Comparison of ENCODE assay signal across 8 cellular contexts in the genomic region with DNA sequence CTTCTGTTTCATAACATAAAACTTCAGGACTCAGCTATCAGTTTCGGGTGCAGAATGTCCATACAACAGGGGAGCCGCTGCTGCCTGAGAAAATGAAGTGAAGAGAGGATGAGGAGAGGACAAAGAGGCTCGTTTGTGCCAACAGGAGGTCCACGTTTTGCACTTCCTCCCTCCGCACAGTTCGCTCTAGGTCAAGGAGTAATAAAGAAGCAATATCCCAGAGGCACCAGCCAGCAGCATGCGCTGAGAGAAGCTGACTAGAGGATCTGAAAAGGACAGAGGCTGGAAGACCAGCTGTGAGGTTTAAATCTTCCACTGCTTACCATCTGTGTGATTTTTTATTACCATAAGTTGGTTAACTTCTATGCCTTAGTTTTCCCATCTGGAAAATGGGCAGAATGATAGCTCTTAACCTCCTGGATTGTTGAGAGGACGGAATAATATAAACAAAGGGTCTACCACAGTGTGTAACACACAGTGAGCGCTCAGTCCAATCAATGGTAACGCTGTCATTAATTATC. TPM values are rescaled to one million over a fixed set of nuclear protein-coding genes. Genes with fewer than 3 reads are reported as not detected.
DNase-seq lines count a peak whose midpoint lies in the region; ATAC-seq and TF ChIP-seq lines count a peak whose summit lies in the region.

No MANE protein-coding gene starts in this region.

- no peak for TF ChIP-seq CTCF in IMR-90 (conservative IDR thresholded peaks at IDR 0.05; ENCODE audit: low read depth, low read length)

- H3K18ac ChIP-seq in IMR-90 (ENCODE audit: low read depth, low read length): no peak overlapping the region

- no peak overlapping the region for H2AK5ac ChIP-seq in IMR-90 (ENCODE audit: low read depth, low read length)

- POLR2A ChIA-PET in IMR-90 (lab: Charles Lee; ENCODE audit: unreplicated experiment): no interaction called here
- POLR2A ChIA-PET in naive thymus-derived CD4-positive, alpha-beta T cell (lab: Charles Lee): interaction anchor here (0.6 to 2.9 kb wide), 3 partner anchors 193 to 264 kb away, joined by 3 to 13 read pairs (median 11); partner anchors contain the start of genes VTI1A and ZDHHC6

- no peak for DNase-seq in IMR-90
- DNase-seq in central memory CD8-positive, alpha-beta T cell (ENCODE audit: low spot score in 2 of 2): no peak
- DNase-seq in naive thymus-derived CD4-positive, alpha-beta T cell: no peak
- DNase-seq in mesenteric fat pad (ENCODE audit: low spot score): no peak
- no peak for DNase-seq in ureter (ENCODE audit: low spot score)
- DNase-seq in NCI-H1436 (lab: John Stamatoyannopoulos, UW): no peak

- in situ Hi-C loops in IMR-90 (cut with MboI; ENCODE audit: low sequenced_read_pairs): loop anchor here (5.0 to 10.0 kb wide), 2 partner anchors 124 to 262 kb away; partner anchors contain the start of genes VTI1A and ZDHHC6

- peak overlapping the region; percentile 19 for H2AK9ac ChIP-seq in IMR-90 (replicated peaks; ENCODE audit: low read depth, low read length, poor library complexity)

- peaks cover 25% of the 10 kb centered on the region for H3K36me3 Mint-ChIP-seq in central memory CD8-positive, alpha-beta T cell (ENCODE audit: insufficient read depth)
- H3K36me3 Mint-ChIP-seq in naive thymus-derived CD4-positive, alpha-beta T cell: peaks cover 0 to 18% (median 10%) of the 10 kb centered on the region in 5 donors

- H3K4me1 ChIP-seq in BLaER1 treated with 17β-estradiol and CSF1 and Interleukin-3, amounts not matched to agents 10 nM and 100 nM: peaks cover 6 to 20% (median 16%) of the 10 kb centered on the region in 10 experiments
- 0 out of 2 replicates have a peak, but pooled peaks cover 3% of the 10 kb centered on the region for H3K4me1 ChIP-seq in IMR-90 (ENCODE audit: control insufficient read depth, insufficient read depth, low read length)
- peaks cover 7 to 8% of the 10 kb centered on the region in 2 donors for H3K4me1 ChIP-seq in naive thymus-derived CD4-positive, alpha-beta T cell (ENCODE audit: control insufficient read depth in 2 of 2, insufficient read depth in 2 of 2, low read length in 2 of 2)

- no peak overlapping the region for H2BK5ac ChIP-seq in IMR-90 (ENCODE audit: low read depth, low read length, poor library complexity, severe bottlenecking)

- no peaks in the 10 kb centered on the region for H3K27me3 ChIP-seq in BLaER1 treated with 17β-estradiol and CSF1 and Interleukin-3, amounts not matched to agents 10 nM and 100 nM
- H3K27me3 ChIP-seq in IMR-90 (ENCODE audit: control insufficient read depth, insufficient read depth, low read length): no peaks in the 10 kb centered on the region
- H3K27me3 ChIP-seq in naive thymus-derived CD4-positive, alpha-beta T cell (ENCODE audit: control insufficient read depth in 2 of 2, insufficient read depth in 2 of 2, low read length in 2 of 2): no peaks in the 10 kb centered on the region

- BruUV-seq in IMR-90 (replicated peaks; lab: Mats Ljungman, UMichigan): no TSS peak

- H3K14ac ChIP-seq in IMR-90 (replicated peaks; ENCODE audit: low read depth, low read length): peak overlapping the region; percentile 60; the same call in 1 of the 2 replicates

- peak overlapping the region in 10 of 11 experiments; percentile 74 to 82 (median 79); a peak in 21 of 22 replicates for H3K27ac ChIP-seq in BLaER1 treated with 17β-estradiol and CSF1 and Interleukin-3, amounts not matched to agents 10 nM and 100 nM
- no peak overlapping the region for H3K27ac ChIP-seq in IMR-90 (ENCODE audit: insufficient read depth, low read length)
- H3K27ac ChIP-seq in naive thymus-derived CD4-positive, alpha-beta T cell (ENCODE audit: low read depth, low read length): peak overlapping the region; percentile 75

- H3K9me3 ChIP-seq in BLaER1 treated with 17β-estradiol and CSF1 and Interleukin-3, amounts not matched to agents 10 nM and 100 nM (replicated peaks in 1 of 11): peaks cover 0 to 7% (median 0%) of the 10 kb centered on the region in 11 experiments; a peak in 6 of 22 replicates
- no peaks in the 10 kb centered on the region for H3K9me3 ChIP-seq in IMR-90 (ENCODE audit: control insufficient read depth, insufficient read depth, low read length)
- H3K9me3 ChIP-seq in naive thymus-derived CD4-positive, alpha-beta T cell (ENCODE audit: control insufficient read depth in 2 of 3, low read length in 3 of 3): no peaks in the 10 kb centered on the region

- CTCF ChIA-PET in IMR-90 (lab: Yijun Ruan, JAX): no interaction called here
- CTCF ChIA-PET in naive thymus-derived CD4-positive, alpha-beta T cell (lab: Charles Lee): interaction anchor here (0.9 to 1.1 kb wide), 2 partner anchors 12 to 290 kb away, joined by 3 read pairs; no protein-coding TSS in a partner anchor

- dilution Hi-C loops in IMR-90 (cut with HindIII; ENCODE audit: low sequenced_read_pairs, unreplicated experiment): no loop called here

- peak overlapping the region; percentile 77 to 95 (median 87) for H3K4me2 ChIP-seq in BLaER1 treated with 17β-estradiol and CSF1 and Interleukin-3, amounts not matched to agents 10 nM and 100 nM
- peak overlapping the region; percentile 96 for H3K4me2 ChIP-seq in IMR-90 (ENCODE audit: low read depth, low read length)

- peak overlapping the region; percentile 93 for H4K5ac ChIP-seq in IMR-90 (ENCODE audit: low read depth, low read length)

- no peak overlapping the region for H4K91ac ChIP-seq in IMR-90 (ENCODE audit: insufficient read depth, low read depth, low read length)

- no peaks in the 10 kb centered on the region for H3K9me3 Mint-ChIP-seq in central memory CD8-positive, alpha-beta T cell
- peaks cover 0 to 25% (median 6%) of the 10 kb centered on the region in 11 donors for H3K9me3 Mint-ChIP-seq in naive thymus-derived CD4-positive, alpha-beta T cell

- H2BK15ac ChIP-seq in IMR-90 (ENCODE audit: low read depth, low read length): no peak overlapping the region

- H3K36me3 ChIP-seq in BLaER1 treated with 17β-estradiol and CSF1 and Interleukin-3, amounts not matched to agents 10 nM and 100 nM: peaks cover 13 to 32% (median 23%) of the 10 kb centered on the region in 11 experiments; a peak in 19 of 22 replicates
- no peaks in the 10 kb centered on the region for H3K36me3 ChIP-seq in IMR-90 (ENCODE audit: control insufficient read depth, insufficient read depth, low read length)
- peaks cover 0 to 8% (median 0%) of the 10 kb centered on the region in 3 experiments for H3K36me3 ChIP-seq in naive thymus-derived CD4-positive, alpha-beta T cell (ENCODE audit: control insufficient read depth in 2 of 3, insufficient read depth in 3 of 3, low read length in 3 of 3)

- H3K4me3 Mint-ChIP-seq in central memory CD8-positive, alpha-beta T cell: peak overlapping the region; percentile 89
- H3K4me3 Mint-ChIP-seq in naive thymus-derived CD4-positive, alpha-beta T cell: peak overlapping the region; percentile 87 to 98 (median 92)

- H3K23ac ChIP-seq in IMR-90 (ENCODE audit: low read depth, low read length): no peak overlapping the region

- no peak for TF ChIP-seq RAD21 in IMR-90 (IDR thresholded peaks at IDR 0.05; ENCODE audit: low read length)

- peaks cover 8 to 12% of the 10 kb centered on the region in 2 experiments for H3K79me1 ChIP-seq in IMR-90 (ENCODE audit: low read depth in 1 of 2, low read length in 2 of 2)

- no peak for ATAC-seq in IMR-90 (ENCODE audit: low read depth)
- ATAC-seq in central memory CD8-positive, alpha-beta T cell (replicated peaks; ENCODE audit: extremely low read depth, poor library complexity, severe bottlenecking): no peak
- no peak for ATAC-seq in naive thymus-derived CD4-positive, alpha-beta T cell
- ATAC-seq in HG03520 (IDR thresholded peaks at IDR 0.05; ENCODE audit: unreplicated experiment): no peak

- no peak for TF ChIP-seq POLR2A in IMR-90 (IDR thresholded peaks at IDR 0.05; ENCODE audit: low read depth, low read length)

- no peak overlapping the region for H2BK20ac ChIP-seq in IMR-90 (ENCODE audit: low read depth, low read length)

- H3K27ac Mint-ChIP-seq in central memory CD8-positive, alpha-beta T cell (ENCODE audit: low read depth): peak overlapping the region; percentile 93
- H3K27ac Mint-ChIP-seq in naive thymus-derived CD4-positive, alpha-beta T cell: peak overlapping the region; percentile 84 to 99 (median 94)

- 0% methylated on average over 1 of the region's 10 CpGs; no CpG with 5 or more reads in 1 of the 2 experiments for WGBS in IMR-90 (ENCODE audit: extremely low coverage in 2 of 2, insufficient read length in 1 of 2), 2 experiments

- H3K9me1 ChIP-seq in IMR-90 (ENCODE audit: insufficient read depth, low read length): no peaks in the 10 kb centered on the region

- intact Hi-C loops in IMR-90 (cut with micrococcal nuclease): loop anchor here (1.0 to 10.0 kb wide), 4 partner anchors 125 to 1202 kb away; no protein-coding TSS in a partner anchor
- intact Hi-C loops in naive thymus-derived CD4-positive, alpha-beta T cell (cut with micrococcal nuclease): loop anchor here (1.0 to 10.0 kb wide), 9 partner anchors 134 to 1992 kb away; partner anchors contain the start of genes CCDC186 (in 1 of the 2), TCF7L2 (in 1 of the 2), TDRD1 (in 1 of the 2) and VTI1A (in 1 of the 2)

- peak overlapping the region; percentile 86 to 90 for H4K8ac ChIP-seq in IMR-90 (ENCODE audit: low read depth in 2 of 2, low read length in 2 of 2)

- H4K20me1 ChIP-seq in BLaER1 treated with 17β-estradiol and CSF1 and Interleukin-3, amounts not matched to agents 10 nM and 100 nM: no peaks in the 10 kb centered on the region
- H4K20me1 ChIP-seq in IMR-90 (ENCODE audit: insufficient read depth, low read length): no peaks in the 10 kb centered on the region

- H2AFZ ChIP-seq in IMR-90 (replicated peaks; ENCODE audit: low read length, poor library complexity): peak overlapping the region; percentile 99

- no peak overlapping the region for H3K56ac ChIP-seq in IMR-90 (ENCODE audit: extremely low read depth, insufficient read depth, low read length)

- H3K4me1 Mint-ChIP-seq in central memory CD8-positive, alpha-beta T cell: peaks cover 38% of the 10 kb centered on the region
- peaks cover 12 to 34% (median 27%) of the 10 kb centered on the region in 7 donors for H3K4me1 Mint-ChIP-seq in naive thymus-derived CD4-positive, alpha-beta T cell

- H3K4me3 ChIP-seq in BLaER1 treated with 17β-estradiol and CSF1 and Interleukin-3, amounts not matched to agents 10 nM and 100 nM: peak overlapping the region; percentile 78 to 94 (median 88)
- peak overlapping the region; percentile 60 for H3K4me3 ChIP-seq in IMR-90 (ENCODE audit: insufficient read depth, low read depth, low read length)
- peak overlapping the region; percentile 88 for H3K4me3 ChIP-seq in naive thymus-derived CD4-positive, alpha-beta T cell (ENCODE audit: low read length)

- H3K4ac ChIP-seq in IMR-90 (ENCODE audit: low read depth, low read length): peak overlapping the region; percentile 67; the same call in 1 of the 2 replicates

- H3K9ac ChIP-seq in BLaER1 treated with 17β-estradiol and CSF1 and Interleukin-3, amounts not matched to agents 10 nM and 100 nM: peak overlapping the region; percentile 76 to 87 (median 83)
- peak overlapping the region; percentile 79 for H3K9ac ChIP-seq in IMR-90 (ENCODE audit: low read depth, low read length)

- H2BK120ac ChIP-seq in IMR-90 (ENCODE audit: low read depth, low read length): no peak overlapping the region

- peaks cover 14% of the 10 kb centered on the region for H3K27me3 Mint-ChIP-seq in central memory CD8-positive, alpha-beta T cell
- H3K27me3 Mint-ChIP-seq in naive thymus-derived CD4-positive, alpha-beta T cell: peaks cover 0 to 10% (median 0%) of the 10 kb centered on the region in 5 donors

RNA-seq across cellular contexts. Expression of gene GPAM, which starts 0.7 kb away (rescaled TPM):
- total RNA-seq in IMR-90 (2012; rRNA removed) (11.5 and 13.1 TPM in 2 replicates), mesenteric fat pad (211 TPM), ureter (12.7 TPM)
- polyA plus RNA-seq in IMR-90 (2012; rRNA removed): 3.0 and 3.5 TPM in 2 replicates
- 0.66 and 0.91 TPM in 2 replicates for polyA plus RNA-seq in IMR-90 (2012; cell fraction: cytosol; rRNA removed)
- 0.78 and 3.5 TPM in 2 replicates for polyA plus RNA-seq in IMR-90 (2012; cell fraction: nucleus; rRNA removed; ENCODE audit: low replicate concordance)
- total RNA-seq in naive thymus-derived CD4-positive, alpha-beta T cell: 10 to 100 TPM in 1 of 5 experiments, 1 to 10 TPM in 4; 3.7 to 11.3 (median 6.6) TPM
- polyA plus RNA-seq in naive thymus-derived CD4-positive, alpha-beta T cell: 1 to 10 TPM; 2.6 to 3.3 TPM

Comparison
In these comparisons a context has a peak if more than half of its experiments do, and no peak if none do; other contexts are left out.
1. RNA of gene GPAM, which starts 0.7 kb away (total RNA-seq): 211 TPM in mesenteric fat pad (single experiment); 12.7 TPM in ureter (single experiment), 11.5 to 13.1 TPM in IMR-90 and 3.7 to 11.3 TPM in naive thymus-derived CD4-positive, alpha-beta T cell; every median in the first group is over 10 times any median in the second.
2. Peak in every context shown above with its lines, with median percentiles within 50 percentile points of each other: H3K4me3 ChIP-seq.